15 cellular contexts compared by ENCODE assay signal in the genomic region with DNA sequence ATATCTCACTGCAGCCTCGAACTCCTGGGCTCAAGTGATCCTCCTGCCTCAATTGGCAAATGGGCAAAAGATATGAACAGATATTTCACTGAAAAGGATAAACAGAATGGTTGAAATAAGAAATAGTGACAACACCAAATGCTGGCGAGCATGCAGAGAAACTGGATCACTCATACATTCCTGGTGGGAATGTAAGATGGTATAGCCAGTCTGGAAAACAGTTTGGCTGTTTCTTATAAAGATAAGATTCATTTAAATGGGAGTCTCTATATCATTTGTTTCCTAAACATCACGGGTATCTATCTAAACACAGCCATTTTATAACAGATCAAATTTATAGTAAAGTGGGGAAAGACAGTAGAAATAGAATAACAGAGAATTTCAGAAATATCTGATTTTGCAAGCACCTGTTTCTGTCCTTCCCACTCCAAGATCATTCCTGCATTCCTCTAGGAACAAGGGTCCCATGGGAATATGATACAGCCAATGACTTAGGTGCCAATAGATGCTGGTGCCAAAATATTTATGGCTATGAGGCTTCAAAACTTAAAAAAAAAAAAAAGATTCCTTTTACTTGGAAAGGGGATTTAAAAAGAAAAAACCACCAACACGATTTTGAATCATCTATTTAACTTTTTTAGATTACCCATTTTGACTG.
"Had no signal": no experiment of that assay in that cellular context is flagged by ENCODE, and none has a peak within 500 bp of the region (broad histone marks: within the 10 kb centered on the region; RNA-seq: fewer than 3 reads in every experiment).

No MANE protein-coding gene starts in this region.

- H3K27ac ChIP-seq: HL-60, RWPE1 had no signal

- DNase-seq: Karpas-422, KG1, MM.1S, NCI-H1092 treated with DMSO at 0.1 percent for 48 hours, NCI-H1436, NCI-H187, NCI-H2029, NCI-H2081 treated with DMSO at 0.1 percent for 48 hours, NCI-H2227 treated with DMSO at 0.1 percent for 48 hours, NCI-H524, NCI-H69, NCI-H774, SHP77 had no signal
